ENCODE assay signal across 8 cellular contexts in genomic region chr17:45487704-45488103, GRCh38. TPM values are rescaled to one million over a fixed set of nuclear protein-coding genes. Genes with fewer than 3 reads are reported as not detected.
DNase-seq lines count a peak whose midpoint lies in the region; TF ChIP-seq lines count a peak whose summit lies in the region.
"Not testable (repeated sequence)": the region's sequence is repeated elsewhere in the genome, so short reads cannot be mapped to it uniquely, and the experiment has no call there.

No MANE protein-coding gene starts in this region.

- not testable (repeated sequence) for H3K9ac ChIP-seq in Karpas-422 (ENCODE audit: low read length)

- H3K27me3 ChIP-seq in Karpas-422 (ENCODE audit: low read length); thyroid gland: not testable (repeated sequence)

- TF ChIP-seq CTCF in thyroid gland (IDR thresholded peaks at IDR 0.05), result not testable (repeated sequence)

- not testable (repeated sequence) for H3K36me3 ChIP-seq in Karpas-422 (ENCODE audit: insufficient read depth, low read length); thyroid gland

- H3K4me3 ChIP-seq in Karpas-422 (ENCODE audit: low read length); thyroid gland (replicated peaks in 1 of 3): not testable (repeated sequence)

- not testable (repeated sequence) for H3K36me3 Mint-ChIP-seq in activated naive CD4-positive, alpha-beta T cell treated with anti-CD3 and anti-CD28 coated beads, Interleukin-2, amount 50 U/mL, for 24 hours

- WGBS in thyroid gland, 2 donors, result 0 to 19% methylated on average over 2 of the region's 2 CpGs

- H3K27me3 Mint-ChIP-seq in activated naive CD4-positive, alpha-beta T cell treated with anti-CD3 and anti-CD28 coated beads, Interleukin-2, amount 50 U/mL, for 24 hours, result not testable (repeated sequence)

- peak overlapping the region; percentile 49 for H3K4me3 Mint-ChIP-seq in activated naive CD4-positive, alpha-beta T cell treated with anti-CD3 and anti-CD28 coated beads, Interleukin-2, amount 50 U/mL, for 24 hours

- H3K4me1 ChIP-seq in Karpas-422 (ENCODE audit: low read length), result peaks cover 13% of the 10 kb centered on the region
- peaks cover 7 to 16% of the 10 kb centered on the region in 2 donors for H3K4me1 ChIP-seq in thyroid gland

- peak in 1 of 2 donors; percentile 46 for TF ChIP-seq POLR2A in thyroid gland (IDR thresholded peaks at IDR 0.05)

- not testable (repeated sequence) for H3K4me2 ChIP-seq in Karpas-422 (ENCODE audit: low read depth, low read length, poor library complexity, severe bottlenecking)

- peak overlapping the region; percentile 65 for H3K27ac Mint-ChIP-seq in activated naive CD4-positive, alpha-beta T cell treated with anti-CD3 and anti-CD28 coated beads, Interleukin-2, amount 50 U/mL, for 24 hours

- DNase-seq in COLO829 (ENCODE audit: low spot score), result peak; percentile 74
- not testable (repeated sequence) for DNase-seq in Karpas-422
- peak; percentile 83 for DNase-seq in RPMI7951 (ENCODE audit: low read depth)
- peak; percentile 56 for DNase-seq in epidermal melanocyte (ENCODE audit: insufficient read length, low spot score)
- DNase-seq in hypothalamus (lab: John Stamatoyannopoulos, UW), result peak in 39 of 51 donors; percentile 2 to 76 (median 53)
- DNase-seq in non-pigmented ciliary epithelial cell (ENCODE audit: low read depth), result peak; percentile 44
- DNase-seq in thyroid gland, result peak; percentile 92 to 93

- peak overlapping the region; percentile 18 for H3K27ac ChIP-seq in Karpas-422 (ENCODE audit: low read length)
- peak overlapping the region; percentile 73 to 77 (median 76) for H3K27ac ChIP-seq in thyroid gland

- not testable (repeated sequence) for H3K9me2 ChIP-seq in Karpas-422 (replicated peaks; ENCODE audit: insufficient read depth, low read length)

- intact Hi-C loops in thyroid gland (cut with DNase I), result not testable (repeated sequence)

- not testable (repeated sequence) for H3K9me3 ChIP-seq in Karpas-422 (ENCODE audit: low read length); thyroid gland

- not testable (repeated sequence) for H2AFZ ChIP-seq in Karpas-422 (ENCODE audit: low read length)

- peaks cover 36% of the 10 kb centered on the region for H3K4me1 Mint-ChIP-seq in activated naive CD4-positive, alpha-beta T cell treated with anti-CD3 and anti-CD28 coated beads, Interleukin-2, amount 50 U/mL, for 24 hours

- peaks cover 25% of the 10 kb centered on the region for H3K79me2 ChIP-seq in Karpas-422 (ENCODE audit: low read length)

- H3K9me3 Mint-ChIP-seq in activated naive CD4-positive, alpha-beta T cell treated with anti-CD3 and anti-CD28 coated beads, Interleukin-2, amount 50 U/mL, for 24 hours, result not testable (repeated sequence)

- H4K20me1 ChIP-seq in Karpas-422 (ENCODE audit: insufficient read depth, low read depth, low read length), result not testable (repeated sequence)

RNA-seq across cellular contexts. Expression of gene PLEKHM1, which starts 2.8 kb away (rescaled TPM):
- 30.4 and 43.1 TPM in 2 replicates for total RNA-seq in Karpas-422 (2014; rRNA removed; shearing (Covaris generic); ENCODE audit: low replicate concordance)
- total RNA-seq in RPMI7951 (2014; rRNA removed; shearing (Covaris generic)), result 5.6 and 6.0 TPM in 2 replicates
- total RNA-seq in thyroid gland, result 100 to 1,000 TPM in 2 of 4 donors, 10 to 100 TPM in 2; 47.9 to 114 (median 95.1) TPM

RNA-seq across cellular contexts. Expression of gene ARHGAP27, which starts 55.0 kb away (rescaled TPM):
- total RNA-seq in Karpas-422 (2014; rRNA removed; shearing (Covaris generic); ENCODE audit: low replicate concordance), result 24.9 and 42.7 TPM in 2 replicates
- total RNA-seq in RPMI7951 (2014; rRNA removed; shearing (Covaris generic)), result 0.29 and 0.72 TPM in 2 replicates
- total RNA-seq in thyroid gland, result 10 to 100 TPM; 31.5 to 38.6 (median 33.1) TPM

Comparison
In these comparisons a context has a peak if more than half of its experiments do, and no peak if none do; other contexts are left out.
1. RNA of gene ARHGAP27, which starts 55.0 kb away (total RNA-seq): 31.5 to 38.6 TPM in thyroid gland and 24.9 to 42.7 TPM in Karpas-422; 0.29 to 0.72 TPM in RPMI7951; every median in the first group is over 10 times any median in the second.